In the genomic region with DNA sequence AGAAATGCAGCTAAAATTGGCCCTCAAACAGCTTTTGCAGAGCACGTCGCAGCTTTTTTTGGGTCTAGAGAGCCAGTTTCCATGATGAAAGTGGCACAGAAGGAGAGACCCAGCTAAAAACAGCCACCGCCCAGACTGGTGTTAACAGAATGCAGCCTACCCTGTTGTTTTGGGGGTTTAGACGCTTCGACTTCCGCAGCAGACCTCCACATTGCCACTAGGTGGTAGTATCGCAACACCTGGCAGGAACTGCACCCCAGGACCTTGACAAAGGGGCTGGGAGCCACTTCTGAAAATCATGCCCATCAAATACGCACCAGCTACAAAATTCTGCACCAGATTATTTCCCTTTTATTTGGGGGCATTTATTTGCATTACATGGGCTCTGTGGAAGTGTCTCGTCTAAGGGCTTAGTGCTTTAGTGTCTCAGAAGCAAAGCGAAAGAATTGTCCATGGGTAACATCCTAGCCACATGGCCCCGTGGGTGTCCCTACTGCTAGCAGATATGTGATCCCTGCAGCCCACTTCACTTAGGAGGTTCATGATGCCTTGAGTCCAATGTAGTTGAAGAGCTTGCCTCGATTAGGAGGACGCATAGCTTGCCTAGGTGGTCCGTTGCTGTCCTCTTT, we compare ENCODE assay signal across 8 cellular contexts.
DNase-seq lines count a peak whose midpoint lies in the region; ATAC-seq and TF ChIP-seq lines count a peak whose summit lies in the region.

No MANE protein-coding gene starts in this region.

- no peaks in the 10 kb centered on the region for H3F3A ChIP-seq in SU-DHL-6 (ENCODE audit: insufficient read depth)

- no peaks in the 10 kb centered on the region for H3K36me3 ChIP-seq in SU-DHL-6 (ENCODE audit: low read length)
- no peaks in the 10 kb centered on the region for H3K36me3 ChIP-seq in neuronal stem cell (replicated peaks in 1 of 2; ENCODE audit: control insufficient read depth in 2 of 2, insufficient read depth in 2 of 2, low read length in 2 of 2)

- no peak overlapping the region for H3K27ac ChIP-seq in SU-DHL-6 (ENCODE audit: low read depth, low read length)
- no peak overlapping the region for H3K27ac ChIP-seq in neuronal stem cell (replicated peaks; ENCODE audit: low read length)

- no peak overlapping the region for H2AK5ac ChIP-seq in neuronal stem cell (ENCODE audit: low read depth, low read length)

- no peak overlapping the region for H4K91ac ChIP-seq in neuronal stem cell (ENCODE audit: low read depth, low read length, poor library complexity)

- H3K18ac ChIP-seq in neuronal stem cell (ENCODE audit: low read length): peak overlapping the region; percentile 1

- H3K9ac ChIP-seq in SU-DHL-6 (ENCODE audit: low read length) (no peak overlapping the region), neuronal stem cell (ENCODE audit: low read depth, low read length, poor library complexity) (no peak overlapping the region)

- peak overlapping the region; percentile 8 for H2BK15ac ChIP-seq in neuronal stem cell (ENCODE audit: low read length)

- H2BK12ac ChIP-seq in neuronal stem cell (ENCODE audit: low read length): peak overlapping the region; percentile 64

- H3K9me3 ChIP-seq in SU-DHL-6 (ENCODE audit: insufficient read depth, low read length): no peaks in the 10 kb centered on the region
- no peaks in the 10 kb centered on the region for H3K9me3 ChIP-seq in neuronal stem cell (replicated peaks in 1 of 2; ENCODE audit: control insufficient read depth in 2 of 2, insufficient read depth in 1 of 2, low read depth in 1 of 2, low read length in 2 of 2)

- H2BK5ac ChIP-seq in neuronal stem cell (ENCODE audit: low read length): no peak overlapping the region

- H3K79me2 ChIP-seq in SU-DHL-6 (ENCODE audit: insufficient read depth, low read length): no peaks in the 10 kb centered on the region

- no peak overlapping the region for H3K4me3 ChIP-seq in SU-DHL-6 (ENCODE audit: insufficient read depth, low read length, poor library complexity, severe bottlenecking)
- H3K4me3 ChIP-seq in fibroblast of mammary gland (ENCODE audit: control insufficient read depth, low read depth, low read length): no peak overlapping the region
- H3K4me3 ChIP-seq in neuronal stem cell (ENCODE audit: low read length in 2 of 2): no peak overlapping the region

- H3K27me3 ChIP-seq in SU-DHL-6 (ENCODE audit: low read length) (no peaks in the 10 kb centered on the region), neuronal stem cell (ENCODE audit: control insufficient read depth in 3 of 3, insufficient read depth in 3 of 3, low read depth in 1 of 3, low read length in 3 of 3) (no peaks in the 10 kb centered on the region)

- H3K4me2 ChIP-seq in SU-DHL-6 (ENCODE audit: low read depth, low read length, poor library complexity, severe bottlenecking) (no peak overlapping the region), neuronal stem cell (ENCODE audit: insufficient read depth, low read length, poor library complexity, severe bottlenecking) (no peak overlapping the region)

- peak overlapping the region; percentile 8 for H2AFZ ChIP-seq in SU-DHL-6 (ENCODE audit: low read depth, low read length, severe bottlenecking)
- no peak overlapping the region for H2AFZ ChIP-seq in neuronal stem cell (ENCODE audit: low read length)

- no peak overlapping the region for H4K8ac ChIP-seq in neuronal stem cell (ENCODE audit: low read depth, low read length)

- H3K4me1 ChIP-seq in neuronal stem cell (ENCODE audit: control insufficient read depth in 2 of 2, insufficient read depth in 1 of 2, low read depth in 1 of 2, low read length in 2 of 2): no peaks in the 10 kb centered on the region

- no CpG with 5 or more reads among the region's 14 CpGs for WGBS in neuronal stem cell (ENCODE audit: extremely low coverage in 2 of 2, insufficient read length in 2 of 2, insufficient replicate concordance in 1 of 2), 2 donors

- no peak overlapping the region for H3K23ac ChIP-seq in neuronal stem cell (ENCODE audit: low read depth, low read length, poor library complexity)

- H3K14ac ChIP-seq in neuronal stem cell (ENCODE audit: low read length): no peak overlapping the region

- H3K79me1 ChIP-seq in neuronal stem cell (ENCODE audit: low read depth, low read length): no peaks in the 10 kb centered on the region

- peak; percentile 76 for TF ChIP-seq CTCF in SU-DHL-6 (IDR thresholded peaks at IDR 0.05; ENCODE audit: insufficient read depth, low read length, poor library complexity, severe bottlenecking)
- TF ChIP-seq CTCF in fibroblast of mammary gland (conservative IDR thresholded peaks at IDR 0.05; ENCODE audit: control insufficient read depth, insufficient read depth, low read depth, low read length): peak; percentile 59

- no peak overlapping the region for H2BK120ac ChIP-seq in neuronal stem cell (ENCODE audit: low read depth, low read length)

- no peak overlapping the region for H3K4ac ChIP-seq in neuronal stem cell (ENCODE audit: low read length)

- H4K20me1 ChIP-seq in SU-DHL-6 (ENCODE audit: low read depth, low read length): no peaks in the 10 kb centered on the region

- no peaks in the 10 kb centered on the region for H3K9me2 ChIP-seq in SU-DHL-6 (replicated peaks; ENCODE audit: insufficient read depth, low read length)

- DNase-seq in SIG-M5 treated with dmso at 0.1 percent for 504 hours (lab: John Stamatoyannopoulos, UW; ENCODE audit: unreplicated experiment): peak; percentile 33
- DNase-seq in SIG-M5 (lab: John Stamatoyannopoulos, UW): no peak
- peak; percentile 19 for DNase-seq in fibroblast of mammary gland (ENCODE audit: low read depth)
- DNase-seq in neuronal stem cell (ENCODE audit: low spot score): peak; percentile 52
- no peak for DNase-seq in NCI-H1105 (lab: John Stamatoyannopoulos, UW)

- ATAC-seq in HG03175 (IDR thresholded peaks at IDR 0.05; ENCODE audit: unreplicated experiment): peak; percentile 71
- ATAC-seq in HG02840 (IDR thresholded peaks at IDR 0.05; ENCODE audit: low FRiP score, unreplicated experiment): no peak

Comparison
In these comparisons a context has a peak if more than half of its experiments do, and no peak if none do; other contexts are left out.
1. DNase-seq: peak in SIG-M5 treated with dmso at 0.1 percent for 504 hours (single experiment), fibroblast of mammary gland (single experiment) and neuronal stem cell (single experiment); none in SIG-M5 (single experiment) and NCI-H1105 (single experiment).